Comparison of ENCODE assay signal across 21 cellular contexts in genomic region chr1:109994654-109995053, GRCh38. TPM values are rescaled to one million over a fixed set of nuclear protein-coding genes. Genes with fewer than 3 reads are reported as not detected.
DNase-seq lines count a peak whose midpoint lies in the region; ATAC-seq and TF ChIP-seq lines count a peak whose summit lies in the region.
"Had no signal": no experiment of that assay in that cellular context is flagged by ENCODE, and none has a peak within 500 bp of the region (broad histone marks: within the 10 kb centered on the region; RNA-seq: fewer than 3 reads in every experiment).

No MANE protein-coding gene starts in this region.

- no peaks in the 10 kb centered on the region for H3K27me3 ChIP-seq in Caco-2 (replicated peaks; ENCODE audit: control insufficient read depth, insufficient read depth, low read length)
- H3K27me3 ChIP-seq: BLaER1, heart left ventricle, upper lobe of right lung had no signal

- H3K4me1 Mint-ChIP-seq in glutamatergic neuron (ENCODE audit: low read depth, unreplicated experiment) (peaks cover 4% of the 10 kb centered on the region), Caco-2 (ENCODE audit: low read depth, unreplicated experiment) (no peaks in the 10 kb centered on the region)

- CTCF ChIA-PET in Caco-2 (lab: Charles Lee) = no interaction called here

- TF ChIP-seq CTCF in glutamatergic neuron (IDR thresholded peaks at IDR 0.05; ENCODE audit: partially characterized antibody, unreplicated experiment) (no peak), Caco-2 (IDR thresholded peaks at IDR 0.05; ENCODE audit: insufficient read depth in 1 of 2, low read depth in 1 of 2, low read length in 1 of 2, severe bottlenecking in 1 of 2, unreplicated experiment in 1 of 2) (no peak)

- H3K27ac Mint-ChIP-seq in glutamatergic neuron (ENCODE audit: unreplicated experiment) = peak overlapping the region; percentile 64
- no peak overlapping the region for H3K27ac Mint-ChIP-seq in Caco-2 (ENCODE audit: unreplicated experiment)
- H3K27ac Mint-ChIP-seq: stimulated activated naive CD8-positive, alpha-beta T cell treated with anti-CD3 and anti-CD28 coated beads, Interleukin-15, Interleukin-2, amounts not matched to agents 100 ng/mL and 50 ng/mL, for 24 hours had no signal

- H3K36me3 Mint-ChIP-seq in glutamatergic neuron (ENCODE audit: unreplicated experiment) = no peaks in the 10 kb centered on the region
- H3K36me3 Mint-ChIP-seq in Caco-2 (ENCODE audit: insufficient read depth, unreplicated experiment) = peaks cover 9% of the 10 kb centered on the region

- intact Hi-C loops in sciatic nerve (cut with DNase I) (no loop called here), Caco-2 (cut with micrococcal nuclease; ENCODE audit: unreplicated experiment) (no loop called here)

- POLR2A ChIA-PET in Caco-2 (lab: Charles Lee) = no interaction called here

- H3K36me3 ChIP-seq in Caco-2 (ENCODE audit: control insufficient read depth, insufficient read depth, low read length) = no peaks in the 10 kb centered on the region
- H3K36me3 ChIP-seq: prostate gland, upper lobe of right lung had no signal

- ATAC-seq in sciatic nerve = peak; percentile 26
- ATAC-seq: heart left ventricle, WTC11 had no signal

- no peak overlapping the region for H3K4me3 ChIP-seq in Caco-2 (ENCODE audit: low read depth, low read length)
- H3K4me3 ChIP-seq: BLaER1, heart left ventricle, prostate gland, upper lobe of right lung had no signal

- no peaks in the 10 kb centered on the region for H3K9me3 ChIP-seq in Caco-2
- H3K9me3 ChIP-seq: BLaER1, heart left ventricle, prostate gland, upper lobe of right lung had no signal

- DNase-seq in Ammon's horn (ENCODE audit: low spot score) = peak; percentile 63
- DNase-seq in NCI-H774 (lab: John Stamatoyannopoulos, UW) = peak; percentile 16
- no peak for DNase-seq in glutamatergic neuron
- no peak for DNase-seq in sciatic nerve (ENCODE audit: low spot score)
- no peak for DNase-seq in Caco-2
- no peak for DNase-seq in CD1c-positive myeloid dendritic cell (ENCODE audit: extremely low spot score)
- DNase-seq in activated CD8-positive, alpha-beta memory T cell treated with anti-CD3 and anti-CD28 coated beads, Interleukin-2, amount 50 U/mL, for 4 hours = no peak
- no peak for DNase-seq in stimulated activated CD8-positive, alpha-beta memory T cell treated with anti-CD3 and anti-CD28 coated beads, Interleukin-4, amount 100 ng/mL, for 48 hours
- DNase-seq: activated CD4-positive, alpha-beta T cell treated with anti-CD3 and anti-CD28 coated beads, Interleukin-2, amount 50 U/mL, for 48 hours; activated gamma-delta T cell; heart left ventricle; NCI-H526 treated with DMSO at 0.1 percent for 48 hours; OCI-M1; stimulated activated CD4-positive, alpha-beta T cell treated with anti-CD3 and anti-CD28 coated beads, Interleukin-4, amount 100 ng/mL, for 1 hour; T1000; upper lobe of right lung had no signal

- H3K4me1 ChIP-seq in Caco-2 = no peaks in the 10 kb centered on the region

- no TSS peak for BruUV-seq in Caco-2 (replicated peaks; lab: Mats Ljungman, UMichigan)

- H3K4me3 Mint-ChIP-seq in glutamatergic neuron (ENCODE audit: unreplicated experiment) (no peak overlapping the region), Caco-2 (ENCODE audit: unreplicated experiment) (no peak overlapping the region)
- H3K4me3 Mint-ChIP-seq: neural crest cell; stimulated activated naive CD8-positive, alpha-beta T cell treated with anti-CD3 and anti-CD28 coated beads, Interleukin-15, Interleukin-2, amounts not matched to agents 100 ng/mL and 50 ng/mL, for 24 hours; WTC11 had no signal

- H3K9me3 Mint-ChIP-seq in glutamatergic neuron (ENCODE audit: unreplicated experiment) (no peaks in the 10 kb centered on the region), Caco-2 (ENCODE audit: unreplicated experiment) (no peaks in the 10 kb centered on the region)
- H3K9me3 Mint-ChIP-seq: neural crest cell; stimulated activated naive CD8-positive, alpha-beta T cell treated with anti-CD3 and anti-CD28 coated beads, Interleukin-15, Interleukin-2, amounts not matched to agents 100 ng/mL and 50 ng/mL, for 24 hours; WTC11 had no signal

- H3K27me3 Mint-ChIP-seq in glutamatergic neuron (ENCODE audit: unreplicated experiment) (peaks cover 2% of the 10 kb centered on the region), Caco-2 (ENCODE audit: insufficient read depth, unreplicated experiment) (no peaks in the 10 kb centered on the region)
- H3K27me3 Mint-ChIP-seq: stimulated activated naive CD8-positive, alpha-beta T cell treated with anti-CD3 and anti-CD28 coated beads, Interleukin-15, Interleukin-2, amounts not matched to agents 100 ng/mL and 50 ng/mL, for 24 hours had no signal

RNA-seq across cellular contexts. Expression of gene AHCYL1, which starts 10.1 kb away (rescaled TPM):
- total RNA-seq in glutamatergic neuron (ENCODE audit: unreplicated experiment) = 73.8 TPM
- 71.3 TPM for total RNA-seq in sciatic nerve
- total RNA-seq in Caco-2 (2022) = 62.6 and 64.2 TPM in 2 replicates

RNA-seq across cellular contexts. Expression of gene STRIP1, which starts 39.8 kb away (rescaled TPM):
- total RNA-seq in glutamatergic neuron (ENCODE audit: unreplicated experiment) (90.2 TPM), sciatic nerve (44.1 TPM), Caco-2 (2022) (32.8 and 36.1 TPM in 2 replicates)

Comparison
In these comparisons a context has a peak if more than half of its experiments do, and no peak if none do; other contexts are left out.
1. DNase-seq: peak in Ammon's horn (single experiment) and NCI-H774 (single experiment); none in glutamatergic neuron (single experiment), sciatic nerve (single experiment), Caco-2 (0 of 2), CD1c-positive myeloid dendritic cell (single experiment), activated CD8-positive, alpha-beta memory T cell treated with anti-CD3 and anti-CD28 coated beads, Interleukin-2, amount 50 U/mL, for 4 hours (single experiment) and stimulated activated CD8-positive, alpha-beta memory T cell treated with anti-CD3 and anti-CD28 coated beads, Interleukin-4, amount 100 ng/mL, for 48 hours (single experiment).